27 cellular contexts compared by ENCODE assay signal in the genomic region with DNA sequence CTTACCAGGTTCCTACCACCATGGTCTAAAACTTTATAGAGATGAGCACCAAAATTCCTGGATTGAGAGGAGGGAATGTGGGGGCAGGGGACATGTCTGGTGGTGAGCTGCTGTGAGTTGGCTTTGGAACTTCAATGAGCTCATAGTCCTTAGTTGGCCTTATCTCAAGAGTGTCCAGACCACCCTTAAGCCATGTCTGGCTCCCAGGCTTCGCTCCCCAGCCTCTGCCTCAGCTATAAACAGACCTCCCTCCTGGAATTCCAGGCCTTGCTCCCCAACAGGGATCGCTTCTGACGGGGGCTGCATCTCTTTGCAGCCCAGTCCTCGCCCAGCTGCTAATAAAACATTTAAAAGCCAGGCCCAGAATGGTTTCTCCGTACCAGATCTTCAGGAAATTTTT. TPM values are rescaled to one million over a fixed set of nuclear protein-coding genes. Genes with fewer than 3 reads are reported as not detected.
"Had no signal": no experiment of that assay in that cellular context is flagged by ENCODE, and none has a peak within 500 bp of the region (broad histone marks: within the 10 kb centered on the region; RNA-seq: fewer than 3 reads in every experiment).

No MANE protein-coding gene starts in this region.

- DNase-seq: cortex of kidney; dorsolateral prefrontal cortex; effector memory CD4-positive, alpha-beta T cell; gastrocnemius medialis; immature natural killer cell; kidney; left cardiac atrium; left ventricle myocardium inferior; lower lobe of right lung; naive thymus-derived CD8-positive, alpha-beta T cell; nucleus accumbens; ovary; right cardiac atrium; spleen; stimulated activated CD4-positive, alpha-beta T cell treated with anti-CD3 and anti-CD28 coated beads, Interleukin-15, amount 100 ng/mL, for 24 hours; stimulated activated CD4-positive, alpha-beta T cell treated with anti-CD3 and anti-CD28 coated beads, Interleukin-1b, Interleukin-23, amount 100 ng/mL, for 48 hours; stimulated activated CD4-positive, alpha-beta T cell treated with anti-CD3 and anti-CD28 coated beads, Interleukin-4, amount 100 ng/mL, for 24 hours; testis; upper lobe of right lung had no signal

- H3K27ac ChIP-seq: dorsolateral prefrontal cortex, epithelial cell of prostate, esophagus muscularis mucosa, gastrocnemius medialis, left ventricle myocardium inferior, lower lobe of right lung, neural progenitor cell, ovary, spleen, testis, tibial nerve, upper lobe of right lung had no signal

- H3K27me3 ChIP-seq: esophagus muscularis mucosa, neural progenitor cell, ovary, testis, tibial nerve, upper lobe of right lung had no signal

- H3K9ac ChIP-seq: neural progenitor cell had no signal

- FAIRE-seq: kidney had no signal

- H3K4me3 ChIP-seq: dorsolateral prefrontal cortex, esophagus muscularis mucosa, gastrocnemius medialis, left ventricle myocardium inferior, lower lobe of right lung, neural progenitor cell, ovary, spleen, testis, tibial nerve, upper lobe of right lung had no signal

- H3K4me3 Mint-ChIP-seq: central memory CD8-positive, alpha-beta T cell; immature natural killer cell; memory B cell; naive thymus-derived CD8-positive, alpha-beta T cell; neural progenitor cell; stimulated activated memory B cell treated with anti-CD40 and anti-IgM and Interleukin-4, amounts not matched to agents 10 μg/mL and 1 μg/mL and 100 μg/mL, for 72 hours; stimulated activated naive CD8-positive, alpha-beta T cell treated with anti-CD3 and anti-CD28 coated beads, Interleukin-15, Interleukin-2, amounts not matched to agents 100 ng/mL and 50 ng/mL, for 24 hours had no signal

- H3K36me3 ChIP-seq: esophagus muscularis mucosa, gastrocnemius medialis, left ventricle myocardium inferior, lower lobe of right lung, neural progenitor cell, ovary, spleen, tibial nerve, upper lobe of right lung had no signal

- H3K4me1 ChIP-seq: gastrocnemius medialis, testis had no signal

- H3K27ac Mint-ChIP-seq: immature natural killer cell; memory B cell; neural progenitor cell; stimulated activated memory B cell treated with anti-CD40 and anti-IgM and Interleukin-4, amounts not matched to agents 10 μg/mL and 1 μg/mL and 100 μg/mL, for 72 hours; stimulated activated naive CD8-positive, alpha-beta T cell treated with anti-CD3 and anti-CD28 coated beads, Interleukin-15, Interleukin-2, amounts not matched to agents 100 ng/mL and 50 ng/mL, for 24 hours had no signal

- H3K9me3 Mint-ChIP-seq: central memory CD8-positive, alpha-beta T cell; immature natural killer cell; memory B cell; naive thymus-derived CD8-positive, alpha-beta T cell; stimulated activated memory B cell treated with anti-CD40 and anti-IgM and Interleukin-4, amounts not matched to agents 10 μg/mL and 1 μg/mL and 100 μg/mL, for 72 hours; stimulated activated naive CD8-positive, alpha-beta T cell treated with anti-CD3 and anti-CD28 coated beads, Interleukin-15, Interleukin-2, amounts not matched to agents 100 ng/mL and 50 ng/mL, for 24 hours had no signal

- H3K4me2 ChIP-seq: neural progenitor cell had no signal

- H3K4me1 Mint-ChIP-seq: central memory CD8-positive, alpha-beta T cell; immature natural killer cell; memory B cell; naive thymus-derived CD8-positive, alpha-beta T cell; stimulated activated memory B cell treated with anti-CD40 and anti-IgM and Interleukin-4, amounts not matched to agents 10 μg/mL and 1 μg/mL and 100 μg/mL, for 72 hours had no signal

- H3K36me3 Mint-ChIP-seq: immature natural killer cell; memory B cell; naive thymus-derived CD8-positive, alpha-beta T cell; stimulated activated memory B cell treated with anti-CD40 and anti-IgM and Interleukin-4, amounts not matched to agents 10 μg/mL and 1 μg/mL and 100 μg/mL, for 72 hours had no signal

- H3K27me3 Mint-ChIP-seq: stimulated activated naive CD8-positive, alpha-beta T cell treated with anti-CD3 and anti-CD28 coated beads, Interleukin-15, Interleukin-2, amounts not matched to agents 100 ng/mL and 50 ng/mL, for 24 hours had no signal

- ATAC-seq: gastrocnemius medialis; left cardiac atrium; naive thymus-derived CD8-positive, alpha-beta T cell; right cardiac atrium; stimulated activated memory B cell treated with anti-CD40 and anti-IgM and Interleukin-4, amounts not matched to agents 10 μg/mL and 1 μg/mL and 100 μg/mL, for 72 hours had no signal

- H2AFZ ChIP-seq: neural progenitor cell had no signal

- H3K9me3 ChIP-seq: esophagus muscularis mucosa, gastrocnemius medialis, left ventricle myocardium inferior, lower lobe of right lung, ovary, spleen, testis, tibial nerve, upper lobe of right lung had no signal

RNA-seq across cellular contexts. Expression of a gene that starts 19.5 kb away (rescaled TPM):
- polyA plus RNA-seq: naive thymus-derived CD8-positive, alpha-beta T cell had no signal
